22 cellular contexts compared by ENCODE assay signal in the genomic region with DNA sequence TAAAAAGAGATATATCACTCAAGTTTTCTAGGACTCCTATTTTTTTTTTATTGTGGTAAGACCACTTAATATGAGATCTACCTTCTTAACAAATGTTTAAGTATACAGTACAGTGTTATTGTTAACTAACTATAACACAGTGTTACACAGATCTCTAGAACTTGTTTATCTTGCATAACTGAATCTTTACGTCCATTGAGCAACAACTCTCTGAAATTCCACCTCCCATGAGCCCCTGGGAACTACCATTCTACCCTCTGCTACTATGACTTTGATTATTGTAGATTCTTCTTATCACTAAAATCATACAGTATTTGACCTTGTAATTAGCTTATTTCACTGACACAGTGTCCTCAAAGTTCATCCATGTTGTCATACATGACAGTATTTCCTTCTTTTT.
"Had no signal": no experiment of that assay in that cellular context is flagged by ENCODE, and none has a peak within 500 bp of the region (broad histone marks: within the 10 kb centered on the region; RNA-seq: fewer than 3 reads in every experiment).

No MANE protein-coding gene starts in this region.

- H3K27ac ChIP-seq: esophagus squamous epithelium, neural progenitor cell, prostate gland, right atrium auricular region, skin epidermis, upper lobe of right lung had no signal

- H3K27me3 ChIP-seq: esophagus squamous epithelium, neural progenitor cell, right atrium auricular region, upper lobe of right lung had no signal

- H3K27ac Mint-ChIP-seq: activated CD4-positive, alpha-beta T cell treated with anti-CD3 and anti-CD28 coated beads, Interleukin-2, amount 10 ng/mL, durations not matched to agents 7 days and 5 days; activated CD8-positive, alpha-beta T cell treated with anti-CD3 and anti-CD28 coated beads, Interleukin-2, amount 10 ng/mL, durations not matched to agents 7 days and 5 days; activated naive CD4-positive, alpha-beta T cell treated with anti-CD3 and anti-CD28 coated beads, Interleukin-2, amount 50 U/mL, for 24 hours; activated T-cell treated with anti-CD3 and anti-CD28 coated beads, Interleukin-2, amount 50 U/mL, for 24 hours; memory B cell; naive thymus-derived CD4-positive, alpha-beta T cell; neural progenitor cell; stimulated activated naive CD8-positive, alpha-beta T cell treated with anti-CD3 and anti-CD28 coated beads, Interleukin-15, amount 100 ng/mL, for 72 hours had no signal

- H3K27me3 Mint-ChIP-seq: activated CD4-positive, alpha-beta T cell treated with anti-CD3 and anti-CD28 coated beads, Interleukin-2, amount 10 ng/mL, durations not matched to agents 7 days and 5 days; activated naive CD4-positive, alpha-beta T cell treated with anti-CD3 and anti-CD28 coated beads, Interleukin-2, amount 50 U/mL, for 24 hours; activated T-cell treated with anti-CD3 and anti-CD28 coated beads, Interleukin-2, amount 50 U/mL, for 24 hours; effector memory CD8-positive, alpha-beta T cell; memory B cell; naive thymus-derived CD4-positive, alpha-beta T cell; stimulated activated naive CD8-positive, alpha-beta T cell treated with anti-CD3 and anti-CD28 coated beads, Interleukin-15, amount 100 ng/mL, for 72 hours had no signal

- H3K9me3 ChIP-seq: esophagus squamous epithelium, prostate gland, right atrium auricular region, upper lobe of right lung had no signal

- DNase-seq: activated CD4-positive, alpha-beta T cell treated with anti-CD3 and anti-CD28 coated beads, Interleukin-2, amount 10 ng/mL, durations not matched to agents 7 days and 5 days; activated CD8-positive, alpha-beta T cell treated with anti-CD3 and anti-CD28 coated beads, Interleukin-2, amount 10 ng/mL, durations not matched to agents 7 days and 5 days; activated effector memory CD4-positive, alpha-beta T cell treated with Interleukin-2 at 50 U/mL for 16 hours; activated T-cell treated with anti-CD3 and anti-CD28 coated beads, Interleukin-2, amount 50 U/mL, for 24 hours; dermis blood vessel endothelial cell; effector memory CD8-positive, alpha-beta T cell; esophagus squamous epithelium; immature natural killer cell; left ventricle myocardium superior; naive thymus-derived CD4-positive, alpha-beta T cell; stimulated activated CD4-positive, alpha-beta T cell treated with anti-CD3 and anti-CD28 coated beads, Interleukin-15, amount 100 ng/mL, for 24 hours; stimulated activated CD4-positive, alpha-beta T cell treated with anti-CD3 and anti-CD28 coated beads, Interleukin-2, amount 100 ng/mL, for 48 hours; stimulated activated naive CD8-positive, alpha-beta T cell treated with anti-CD3 and anti-CD28 coated beads, Interleukin-15, amount 100 ng/mL, for 72 hours; T-helper 1 cell; T1000; upper lobe of right lung had no signal

- H3K4me1 Mint-ChIP-seq: activated CD4-positive, alpha-beta T cell treated with anti-CD3 and anti-CD28 coated beads, Interleukin-2, amount 10 ng/mL, durations not matched to agents 7 days and 5 days; neural progenitor cell had no signal

- H3K4me3 ChIP-seq: esophagus squamous epithelium, neural progenitor cell, prostate gland, right atrium auricular region, skin epidermis, upper lobe of right lung had no signal

- H3K9me3 Mint-ChIP-seq: activated CD4-positive, alpha-beta T cell treated with anti-CD3 and anti-CD28 coated beads, Interleukin-2, amount 10 ng/mL, durations not matched to agents 7 days and 5 days; activated naive CD4-positive, alpha-beta T cell treated with anti-CD3 and anti-CD28 coated beads, Interleukin-2, amount 50 U/mL, for 24 hours; activated T-cell treated with anti-CD3 and anti-CD28 coated beads, Interleukin-2, amount 50 U/mL, for 24 hours; effector memory CD8-positive, alpha-beta T cell; immature natural killer cell; memory B cell; stimulated activated naive CD8-positive, alpha-beta T cell treated with anti-CD3 and anti-CD28 coated beads, Interleukin-15, amount 100 ng/mL, for 72 hours had no signal

- H3K36me3 ChIP-seq: esophagus squamous epithelium, neural progenitor cell, prostate gland, right atrium auricular region, upper lobe of right lung had no signal

- H3K4me1 ChIP-seq: prostate gland, upper lobe of right lung had no signal

- H3K4me3 Mint-ChIP-seq: activated CD4-positive, alpha-beta T cell treated with anti-CD3 and anti-CD28 coated beads, Interleukin-2, amount 10 ng/mL, durations not matched to agents 7 days and 5 days; activated CD8-positive, alpha-beta T cell treated with anti-CD3 and anti-CD28 coated beads, Interleukin-2, amount 10 ng/mL, durations not matched to agents 7 days and 5 days; activated naive CD4-positive, alpha-beta T cell treated with anti-CD3 and anti-CD28 coated beads, Interleukin-2, amount 50 U/mL, for 24 hours; activated T-cell treated with anti-CD3 and anti-CD28 coated beads, Interleukin-2, amount 50 U/mL, for 24 hours; effector memory CD8-positive, alpha-beta T cell; immature natural killer cell; memory B cell; naive thymus-derived CD4-positive, alpha-beta T cell; neural progenitor cell; stimulated activated naive CD8-positive, alpha-beta T cell treated with anti-CD3 and anti-CD28 coated beads, Interleukin-15, amount 100 ng/mL, for 72 hours had no signal
